1 cellular context compared by ENCODE assay signal in the genomic region with DNA sequence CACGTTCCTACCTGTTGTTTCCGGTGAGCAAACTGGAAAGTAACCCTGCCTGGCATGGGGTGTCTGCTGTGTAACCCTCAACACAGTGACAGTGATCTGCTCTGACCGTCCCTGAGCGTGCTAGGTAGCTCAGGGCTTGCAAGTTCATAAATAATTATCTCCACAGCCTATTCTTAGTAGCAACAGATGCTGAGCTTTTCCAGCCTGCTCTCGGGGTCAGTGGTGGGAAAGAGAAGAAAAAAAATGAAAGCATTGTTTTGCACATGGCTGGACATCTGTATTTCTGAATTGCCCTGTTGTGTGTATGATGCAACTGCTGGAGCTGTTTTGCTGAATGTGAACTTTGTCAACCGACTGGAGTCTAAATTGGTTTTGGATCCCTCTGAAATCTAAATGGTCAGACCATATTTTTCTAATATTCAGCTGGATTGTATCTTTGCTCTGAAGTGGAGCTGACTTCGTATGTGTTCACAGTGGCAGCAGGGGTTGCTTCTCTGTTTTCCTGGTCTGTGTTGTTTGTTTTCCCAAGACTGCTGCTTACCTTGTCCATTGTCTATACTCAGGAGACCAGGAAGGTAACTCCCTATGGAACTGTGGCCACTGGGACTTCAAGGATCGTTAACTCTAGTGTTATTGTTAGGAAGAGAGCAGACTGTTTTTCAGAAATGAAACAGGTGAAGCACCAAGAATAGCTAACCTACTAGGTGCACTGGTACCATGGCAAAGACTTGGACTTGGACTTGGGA.
TF ChIP-seq lines count a peak whose summit lies in the region.

No MANE protein-coding gene starts in this region.

TF ChIP-seq in HepG2, 621 proteins besides CTCF, POLR2A, EP300 and RAD21 (continued from another document):
- no peak for TF ChIP-seq NR2F6 (IDR thresholded peaks at IDR 0.05)
- TF ChIP-seq NR2F6 (CRISPR knock-in tag; IDR thresholded peaks at IDR 0.05): peak; percentile 51
- TF ChIP-seq SALL1 (CRISPR knock-in tag; IDR thresholded peaks at IDR 0.05): peak; percentile 45
- peak; percentile 54; the same call in 1 of the 2 replicates for TF ChIP-seq FOXO1 (CRISPR knock-in tag; IDR thresholded peaks at IDR 0.05)
- TF ChIP-seq NCOA2 (CRISPR knock-in tag; IDR thresholded peaks at IDR 0.05): peak; percentile 44; the same call in 1 of the 2 replicates
- TF ChIP-seq, protein P1, sequence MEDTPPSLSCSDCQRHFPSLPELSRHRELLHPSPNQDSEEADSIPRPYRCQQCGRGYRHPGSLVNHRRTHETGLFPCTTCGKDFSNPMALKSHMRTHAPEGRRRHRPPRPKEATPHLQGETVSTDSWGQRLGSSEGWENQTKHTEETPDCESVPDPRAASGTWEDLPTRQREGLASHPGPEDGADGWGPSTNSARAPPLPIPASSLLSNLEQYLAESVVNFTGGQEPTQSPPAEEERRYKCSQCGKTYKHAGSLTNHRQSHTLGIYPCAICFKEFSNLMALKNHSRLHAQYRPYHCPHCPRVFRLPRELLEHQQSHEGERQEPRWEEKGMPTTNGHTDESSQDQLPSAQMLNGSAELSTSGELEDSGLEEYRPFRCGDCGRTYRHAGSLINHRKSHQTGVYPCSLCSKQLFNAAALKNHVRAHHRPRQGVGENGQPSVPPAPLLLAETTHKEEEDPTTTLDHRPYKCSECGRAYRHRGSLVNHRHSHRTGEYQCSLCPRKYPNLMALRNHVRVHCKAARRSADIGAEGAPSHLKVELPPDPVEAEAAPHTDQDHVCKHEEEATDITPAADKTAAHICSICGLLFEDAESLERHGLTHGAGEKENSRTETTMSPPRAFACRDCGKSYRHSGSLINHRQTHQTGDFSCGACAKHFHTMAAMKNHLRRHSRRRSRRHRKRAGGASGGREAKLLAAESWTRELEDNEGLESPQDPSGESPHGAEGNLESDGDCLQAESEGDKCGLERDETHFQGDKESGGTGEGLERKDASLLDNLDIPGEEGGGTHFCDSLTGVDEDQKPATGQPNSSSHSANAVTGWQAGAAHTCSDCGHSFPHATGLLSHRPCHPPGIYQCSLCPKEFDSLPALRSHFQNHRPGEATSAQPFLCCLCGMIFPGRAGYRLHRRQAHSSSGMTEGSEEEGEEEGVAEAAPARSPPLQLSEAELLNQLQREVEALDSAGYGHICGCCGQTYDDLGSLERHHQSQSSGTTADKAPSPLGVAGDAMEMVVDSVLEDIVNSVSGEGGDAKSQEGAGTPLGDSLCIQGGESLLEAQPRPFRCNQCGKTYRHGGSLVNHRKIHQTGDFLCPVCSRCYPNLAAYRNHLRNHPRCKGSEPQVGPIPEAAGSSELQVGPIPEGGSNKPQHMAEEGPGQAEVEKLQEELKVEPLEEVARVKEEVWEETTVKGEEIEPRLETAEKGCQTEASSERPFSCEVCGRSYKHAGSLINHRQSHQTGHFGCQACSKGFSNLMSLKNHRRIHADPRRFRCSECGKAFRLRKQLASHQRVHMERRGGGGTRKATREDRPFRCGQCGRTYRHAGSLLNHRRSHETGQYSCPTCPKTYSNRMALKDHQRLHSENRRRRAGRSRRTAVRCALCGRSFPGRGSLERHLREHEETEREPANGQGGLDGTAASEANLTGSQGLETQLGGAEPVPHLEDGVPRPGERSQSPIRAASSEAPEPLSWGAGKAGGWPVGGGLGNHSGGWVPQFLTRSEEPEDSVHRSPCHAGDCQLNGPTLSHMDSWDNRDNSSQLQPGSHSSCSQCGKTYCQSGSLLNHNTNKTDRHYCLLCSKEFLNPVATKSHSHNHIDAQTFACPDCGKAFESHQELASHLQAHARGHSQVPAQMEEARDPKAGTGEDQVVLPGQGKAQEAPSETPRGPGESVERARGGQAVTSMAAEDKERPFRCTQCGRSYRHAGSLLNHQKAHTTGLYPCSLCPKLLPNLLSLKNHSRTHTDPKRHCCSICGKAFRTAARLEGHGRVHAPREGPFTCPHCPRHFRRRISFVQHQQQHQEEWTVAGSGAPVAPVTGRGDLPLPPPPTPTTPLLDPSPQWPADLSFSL (CRISPR knock-in tag; IDR thresholded peaks at IDR 0.05): peak; percentile 45; the same call in 1 of the 2 replicates
- peak; percentile 34; the same call in 1 of the 2 replicates for TF ChIP-seq MXD4 (CRISPR knock-in tag; IDR thresholded peaks at IDR 0.05)
- no peak for TF ChIP-seq ZNF605 (CRISPR knock-in tag; IDR thresholded peaks at IDR 0.05)
- TF ChIP-seq, protein P2, sequence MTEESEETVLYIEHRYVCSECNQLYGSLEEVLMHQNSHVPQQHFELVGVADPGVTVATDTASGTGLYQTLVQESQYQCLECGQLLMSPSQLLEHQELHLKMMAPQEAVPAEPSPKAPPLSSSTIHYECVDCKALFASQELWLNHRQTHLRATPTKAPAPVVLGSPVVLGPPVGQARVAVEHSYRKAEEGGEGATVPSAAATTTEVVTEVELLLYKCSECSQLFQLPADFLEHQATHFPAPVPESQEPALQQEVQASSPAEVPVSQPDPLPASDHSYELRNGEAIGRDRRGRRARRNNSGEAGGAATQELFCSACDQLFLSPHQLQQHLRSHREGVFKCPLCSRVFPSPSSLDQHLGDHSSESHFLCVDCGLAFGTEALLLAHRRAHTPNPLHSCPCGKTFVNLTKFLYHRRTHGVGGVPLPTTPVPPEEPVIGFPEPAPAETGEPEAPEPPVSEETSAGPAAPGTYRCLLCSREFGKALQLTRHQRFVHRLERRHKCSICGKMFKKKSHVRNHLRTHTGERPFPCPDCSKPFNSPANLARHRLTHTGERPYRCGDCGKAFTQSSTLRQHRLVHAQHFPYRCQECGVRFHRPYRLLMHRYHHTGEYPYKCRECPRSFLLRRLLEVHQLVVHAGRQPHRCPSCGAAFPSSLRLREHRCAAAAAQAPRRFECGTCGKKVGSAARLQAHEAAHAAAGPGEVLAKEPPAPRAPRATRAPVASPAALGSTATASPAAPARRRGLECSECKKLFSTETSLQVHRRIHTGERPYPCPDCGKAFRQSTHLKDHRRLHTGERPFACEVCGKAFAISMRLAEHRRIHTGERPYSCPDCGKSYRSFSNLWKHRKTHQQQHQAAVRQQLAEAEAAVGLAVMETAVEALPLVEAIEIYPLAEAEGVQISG (CRISPR knock-in tag; IDR thresholded peaks at IDR 0.05): no peak
- no peak for TF ChIP-seq GATAD1 (CRISPR knock-in tag; IDR thresholded peaks at IDR 0.05)
- TF ChIP-seq, protein P3, sequence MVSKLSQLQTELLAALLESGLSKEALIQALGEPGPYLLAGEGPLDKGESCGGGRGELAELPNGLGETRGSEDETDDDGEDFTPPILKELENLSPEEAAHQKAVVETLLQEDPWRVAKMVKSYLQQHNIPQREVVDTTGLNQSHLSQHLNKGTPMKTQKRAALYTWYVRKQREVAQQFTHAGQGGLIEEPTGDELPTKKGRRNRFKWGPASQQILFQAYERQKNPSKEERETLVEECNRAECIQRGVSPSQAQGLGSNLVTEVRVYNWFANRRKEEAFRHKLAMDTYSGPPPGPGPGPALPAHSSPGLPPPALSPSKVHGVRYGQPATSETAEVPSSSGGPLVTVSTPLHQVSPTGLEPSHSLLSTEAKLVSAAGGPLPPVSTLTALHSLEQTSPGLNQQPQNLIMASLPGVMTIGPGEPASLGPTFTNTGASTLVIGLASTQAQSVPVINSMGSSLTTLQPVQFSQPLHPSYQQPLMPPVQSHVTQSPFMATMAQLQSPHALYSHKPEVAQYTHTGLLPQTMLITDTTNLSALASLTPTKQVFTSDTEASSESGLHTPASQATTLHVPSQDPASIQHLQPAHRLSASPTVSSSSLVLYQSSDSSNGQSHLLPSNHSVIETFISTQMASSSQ (IDR thresholded peaks at IDR 0.05; ENCODE audit: low read depth): no peak
- TF ChIP-seq, protein P3 (CRISPR knock-in tag; IDR thresholded peaks at IDR 0.05; ENCODE audit: borderline replicate concordance): peak; percentile 32; the same call in 1 of the 2 replicates
- TF ChIP-seq ZNF292 (CRISPR knock-in tag; IDR thresholded peaks at IDR 0.05; ENCODE audit: borderline replicate concordance, low read depth): peak; percentile 63; the same call in 1 of the 2 replicates
- TF ChIP-seq, protein P4, sequence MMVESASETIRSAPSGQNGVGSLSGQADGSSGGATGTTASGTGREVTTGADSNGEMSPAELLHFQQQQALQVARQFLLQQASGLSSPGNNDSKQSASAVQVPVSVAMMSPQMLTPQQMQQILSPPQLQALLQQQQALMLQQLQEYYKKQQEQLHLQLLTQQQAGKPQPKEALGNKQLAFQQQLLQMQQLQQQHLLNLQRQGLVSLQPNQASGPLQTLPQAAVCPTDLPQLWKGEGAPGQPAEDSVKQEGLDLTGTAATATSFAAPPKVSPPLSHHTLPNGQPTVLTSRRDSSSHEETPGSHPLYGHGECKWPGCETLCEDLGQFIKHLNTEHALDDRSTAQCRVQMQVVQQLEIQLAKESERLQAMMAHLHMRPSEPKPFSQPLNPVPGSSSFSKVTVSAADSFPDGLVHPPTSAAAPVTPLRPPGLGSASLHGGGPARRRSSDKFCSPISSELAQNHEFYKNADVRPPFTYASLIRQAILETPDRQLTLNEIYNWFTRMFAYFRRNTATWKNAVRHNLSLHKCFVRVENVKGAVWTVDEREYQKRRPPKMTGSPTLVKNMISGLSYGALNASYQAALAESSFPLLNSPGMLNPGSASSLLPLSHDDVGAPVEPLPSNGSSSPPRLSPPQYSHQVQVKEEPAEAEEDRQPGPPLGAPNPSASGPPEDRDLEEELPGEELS (CRISPR knock-in tag; IDR thresholded peaks at IDR 0.05): peak; percentile 65; the same call in 1 of the 2 replicates
- peak; percentile 93 for TF ChIP-seq CEBPG (CRISPR knock-in tag; IDR thresholded peaks at IDR 0.05)
- no peak for TF ChIP-seq SKI (IDR thresholded peaks at IDR 0.05; ENCODE audit: partially characterized antibody)
